Comparison of ENCODE assay signal across 8 cellular contexts in the genomic region with DNA sequence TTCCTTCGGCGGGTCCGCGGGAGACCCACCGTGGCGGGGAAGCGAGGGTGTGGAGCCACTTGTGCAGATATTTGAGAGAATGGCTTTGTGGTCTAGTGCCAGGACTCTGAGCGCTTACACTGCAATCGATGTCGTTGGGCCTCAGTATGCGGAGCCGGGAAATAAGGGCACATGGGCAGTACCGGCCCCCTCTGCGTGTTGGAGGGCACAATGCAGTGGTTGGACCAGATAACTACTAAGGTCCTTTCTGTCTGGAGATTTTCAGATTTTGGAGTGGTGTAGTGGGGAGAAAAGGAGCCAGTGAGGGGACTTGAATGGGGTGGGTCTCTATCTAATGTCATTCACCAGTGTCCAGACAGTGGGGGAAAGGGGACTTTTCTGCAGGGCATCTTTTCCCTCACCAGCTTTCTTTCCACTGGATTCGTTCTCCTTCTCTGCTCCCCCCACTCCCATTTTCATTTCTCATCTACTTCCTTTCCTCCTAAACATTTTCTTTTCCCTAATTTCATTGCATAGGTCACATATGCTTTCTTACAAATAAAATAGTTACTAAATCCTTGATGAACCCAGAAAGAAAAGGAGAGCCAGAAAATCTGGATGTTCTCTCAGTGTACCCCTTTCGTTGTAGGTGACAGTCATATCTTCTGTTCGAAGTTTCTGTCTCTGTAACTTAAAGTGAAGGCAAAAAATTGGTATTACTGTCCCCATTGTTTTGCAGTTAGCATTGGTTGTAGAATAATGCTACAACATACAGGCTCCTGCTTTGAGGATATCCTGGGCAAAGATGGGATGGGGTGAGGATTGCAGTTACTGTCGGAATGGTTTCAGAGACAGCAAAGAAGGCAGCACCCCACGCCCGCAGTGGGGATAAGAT. TPM values are rescaled to one million over a fixed set of nuclear protein-coding genes. Genes with fewer than 3 reads are reported as not detected.
DNase-seq lines count a peak whose midpoint lies in the region; ATAC-seq and TF ChIP-seq lines count a peak whose summit lies in the region.

No MANE protein-coding gene starts in this region.

- intact Hi-C loops in CD4-positive, alpha-beta memory T cell (cut with micrococcal nuclease): loop anchor here (2.0 to 5.0 kb wide), 3 partner anchors 43 to 323 kb away; partner anchors contain the start of genes NSL1, PPP2R5A and TATDN3
- intact Hi-C loops in lower leg skin (cut with DNase I; ENCODE audit: low total_unique reads): loop anchor here (5.0 kb wide), 1 partner anchor 48 kb away; no protein-coding TSS in a partner anchor

- 20 to 21% methylated on average over 20 of the region's 20 CpGs for WGBS in lower leg skin, 2 donors
- WGBS in urinary bladder: 28% methylated on average over 20 of the region's 20 CpGs

- peak overlapping the region; percentile 71 to 97 (median 88) for H3K4me3 Mint-ChIP-seq in CD4-positive, alpha-beta memory T cell

- ATAC-seq in GM18873 (IDR thresholded peaks at IDR 0.05; ENCODE audit: low FRiP score, unreplicated experiment): no peak

- no peaks in the 10 kb centered on the region for H3K36me3 ChIP-seq in CD4-positive, alpha-beta memory T cell (ENCODE audit: insufficient read depth, low read length)
- H3K36me3 ChIP-seq in urinary bladder (ENCODE audit: insufficient read depth): no peaks in the 10 kb centered on the region

- H3K27ac ChIP-seq in CD4-positive, alpha-beta memory T cell (ENCODE audit: low read depth, low read length): no peak overlapping the region
- H3K27ac ChIP-seq in angular gyrus (ENCODE audit: low read depth, low read length): peak overlapping the region; percentile 3
- no peak overlapping the region for H3K27ac ChIP-seq in urinary bladder (ENCODE audit: low read depth)

- peaks cover 26% of the 10 kb centered on the region for H3K27me3 ChIP-seq in CD4-positive, alpha-beta memory T cell (ENCODE audit: insufficient read depth, low read length)

- H3K9me3 ChIP-seq in CD4-positive, alpha-beta memory T cell (ENCODE audit: control insufficient read depth in 1 of 2, low read length in 2 of 2): no peaks in the 10 kb centered on the region

- H3K36me3 Mint-ChIP-seq in CD4-positive, alpha-beta memory T cell: peaks cover 0 to 13% of the 10 kb centered on the region in 2 donors

- peak overlapping the region in 4 of 7 donors; percentile 29 to 90 (median 54) for H3K27ac Mint-ChIP-seq in CD4-positive, alpha-beta memory T cell

- POLR2A ChIA-PET in CD4-positive, alpha-beta memory T cell (lab: Charles Lee; ENCODE audit: partially characterized antibody): interaction anchor here (0.9 to 2.5 kb wide), 2 partner anchors 13 to 52 kb away, joined by 3 to 17 read pairs; no protein-coding TSS in a partner anchor

- H3K9me3 Mint-ChIP-seq in CD4-positive, alpha-beta memory T cell: no peaks in the 10 kb centered on the region

- no peak for TF ChIP-seq POLR2A in lower leg skin (IDR thresholded peaks at IDR 0.05)

- no peak for TF ChIP-seq CTCF in lower leg skin (IDR thresholded peaks at IDR 0.05)

- H3K4me1 ChIP-seq in CD4-positive, alpha-beta memory T cell (ENCODE audit: insufficient read depth, low read length): peaks cover 29% of the 10 kb centered on the region
- H3K4me1 ChIP-seq in urinary bladder (ENCODE audit: insufficient read depth): no peaks in the 10 kb centered on the region

- no peak for DNase-seq in CD4-positive, alpha-beta memory T cell
- DNase-seq in HK-2 (ENCODE audit: unreplicated experiment) (peak; percentile 57), lower leg skin (ENCODE audit: low spot score in 2 of 2) (no peak), glomerular visceral epithelial cell (ENCODE audit: extremely low spot score) (no peak)
- no peak for DNase-seq in stimulated activated CD4-positive, alpha-beta T cell treated with anti-CD3 and anti-CD28 coated beads, Interleukin-12 subunit alpha, Interleukin-12 subunit beta, amount 100 ng/mL, for 4 hours

- CTCF ChIA-PET in CD4-positive, alpha-beta memory T cell (lab: Charles Lee; ENCODE audit: partially characterized antibody): interaction anchor here (1.0 to 1.6 kb wide), 4 partner anchors 11 to 55 kb away, joined by 3 to 5 read pairs (median 4); no protein-coding TSS in a partner anchor

- peaks cover 33 to 39% of the 10 kb centered on the region in 2 donors for H3K27me3 Mint-ChIP-seq in CD4-positive, alpha-beta memory T cell

- H3K4me3 ChIP-seq in CD4-positive, alpha-beta memory T cell (ENCODE audit: low read length in 2 of 2): peak overlapping the region in 1 of 2 donors; percentile 68
- H3K4me3 ChIP-seq in lower leg skin (ENCODE audit: low read depth, poor library complexity, severe bottlenecking) (peak overlapping the region; percentile 75), urinary bladder (ENCODE audit: low read depth, low read length) (peak overlapping the region; percentile 63)

- peaks cover 12 to 43% (median 23%) of the 10 kb centered on the region in 4 donors for H3K4me1 Mint-ChIP-seq in CD4-positive, alpha-beta memory T cell

RNA-seq across cellular contexts. Expression of gene ATF3, which starts 1.4 kb away (rescaled TPM):
- total RNA-seq in CD4-positive, alpha-beta memory T cell: 1 to 10 TPM; 2.7 to 3.1 TPM
- polyA plus RNA-seq in CD4-positive, alpha-beta memory T cell: under 1 TPM in 1 of 2 donors, not detected in 1; 0.09 TPM
- 10 to 100 TPM in 3 of 4 donors, 1 to 10 TPM in 1; 8.2 to 71.6 (median 17.2) TPM for total RNA-seq in lower leg skin
- 20.2 TPM for total RNA-seq in urinary bladder
- polyA plus RNA-seq in urinary bladder: 118 TPM
